8 cellular contexts compared by ENCODE assay signal in the genomic region with DNA sequence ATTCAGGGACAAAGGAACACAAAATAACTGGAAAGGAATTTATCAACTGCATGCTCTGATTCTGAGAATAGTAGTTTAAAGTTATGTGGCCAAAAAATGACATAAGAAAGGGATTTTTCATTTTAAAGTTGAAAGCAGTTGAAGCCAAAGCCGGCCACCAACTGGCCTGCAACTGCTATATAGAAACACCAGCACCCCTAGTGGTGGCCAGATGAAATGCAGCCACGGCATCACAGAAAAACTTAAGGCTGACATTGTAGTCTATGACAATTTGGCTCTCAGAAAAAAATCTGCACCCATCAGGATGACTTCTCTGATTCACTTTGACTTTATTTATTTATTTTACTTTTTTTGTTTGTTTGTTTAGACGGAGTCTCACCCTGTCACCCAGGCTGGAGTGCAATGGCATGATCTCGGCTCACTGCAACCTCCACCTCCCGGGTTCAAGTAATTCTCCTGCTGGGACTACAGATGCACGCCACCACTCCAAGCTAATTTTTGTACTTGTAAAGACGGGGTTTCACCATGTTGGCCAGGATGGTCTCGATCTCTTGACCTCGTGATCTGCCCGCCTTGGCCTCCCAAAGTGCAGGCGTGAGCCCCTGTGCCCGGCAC. TPM values are rescaled to one million over a fixed set of nuclear protein-coding genes. Genes with fewer than 3 reads are reported as not detected.
DNase-seq lines count a peak whose midpoint lies in the region; ATAC-seq, FAIRE-seq and TF ChIP-seq lines count a peak whose summit lies in the region.

No MANE protein-coding gene starts in this region.

- no peaks in the 10 kb centered on the region for H3K9me3 ChIP-seq in BE2C
- H3K9me3 ChIP-seq in mucosa of descending colon = no peaks in the 10 kb centered on the region

- TF ChIP-seq CTCF in BE2C (IDR thresholded peaks at IDR 0.05; ENCODE audit: low read depth, low read length) (peak; percentile 97), mucosa of descending colon (IDR thresholded peaks at IDR 0.05) (peak; percentile 90)

- intact Hi-C loops in mucosa of descending colon (cut with DNase I, micrococcal nuclease) = no loop called here

- no peaks in the 10 kb centered on the region for H3K36me3 ChIP-seq in BE2C
- no peaks in the 10 kb centered on the region for H3K36me3 ChIP-seq in mucosa of descending colon (ENCODE audit: low read depth)

- H3K4me1 ChIP-seq in BE2C (peaks cover 8% of the 10 kb centered on the region; the same call in 1 of the 2 replicates), mucosa of descending colon (ENCODE audit: low read depth) (no peaks in the 10 kb centered on the region)

- H3K4me3 ChIP-seq in BE2C (ENCODE audit: low read depth, low read length) = no peak overlapping the region
- no peak overlapping the region for H3K4me3 ChIP-seq in mucosa of descending colon

- peak; percentile 72 for DNase-seq in BE2C
- DNase-seq in NCI-H748 (lab: John Stamatoyannopoulos, UW; ENCODE audit: unreplicated experiment) = peak; percentile 36
- DNase-seq in activated CD8-positive, alpha-beta memory T cell treated with anti-CD3 and anti-CD28 coated beads for 1 hour (ENCODE audit: extremely low read depth in 1 of 2, low read depth in 1 of 2) = peak; percentile 8 to 24
- DNase-seq in mucosa of descending colon = peak in 2 of 3 donors; percentile 59 to 80
- peak; percentile 32 for DNase-seq in stimulated activated CD8-positive, alpha-beta memory T cell treated with anti-CD3 and anti-CD28 coated beads, Interleukin-7, amount 100 ng/mL, for 24 hours (ENCODE audit: low read depth)

- H3K27me3 ChIP-seq in BE2C = no peaks in the 10 kb centered on the region

- FAIRE-seq in endometrium (lab: Jason Lieb, UNC) = peak; percentile 59

- peak; percentile 86 for ATAC-seq in GM18867 (IDR thresholded peaks at IDR 0.05; ENCODE audit: unreplicated experiment)
- ATAC-seq in HG03159 (IDR thresholded peaks at IDR 0.05; ENCODE audit: unreplicated experiment) = peak; percentile 87
- peak; percentile 85 for ATAC-seq in mucosa of descending colon

RNA-seq across cellular contexts. Expression of a gene that starts 59.2 kb away (rescaled TPM):
- 7.6 TPM for polyA plus RNA-seq in BE2C (2012; ENCODE audit: insufficient read depth, insufficient read length, low read depth)
- 10 to 100 TPM; 13.2 to 32.7 (median 31.6) TPM for total RNA-seq in mucosa of descending colon

Comparison
In these comparisons a context has a peak if more than half of its experiments do, and no peak if none do; other contexts are left out.
1. DNase-seq: peak in every context shown above with its lines; median percentile 72 in BE2C; 70 in mucosa of descending colon; 36 in NCI-H748; 32 in stimulated activated CD8-positive, alpha-beta memory T cell treated with anti-CD3 and anti-CD28 coated beads, Interleukin-7, amount 100 ng/mL, for 24 hours; 16 in activated CD8-positive, alpha-beta memory T cell treated with anti-CD3 and anti-CD28 coated beads for 1 hour.